In genomic region chr2:186617771-186618170, GRCh38 we compare ENCODE assay signal across 20 cellular contexts. TPM values are rescaled to one million over a fixed set of nuclear protein-coding genes. Genes with fewer than 3 reads are reported as not detected.
A peak's percentile ranks its signal among the peaks of the same experiment; 100 is the strongest.
DNase-seq lines count a peak whose midpoint lies in the region; ATAC-seq lines count a peak whose summit lies in the region.
"Had no signal": no experiment of that assay in that cellular context is flagged by ENCODE, and none has a peak within 500 bp of the region (broad histone marks: within the 10 kb centered on the region; RNA-seq: fewer than 3 reads in every experiment).

No MANE protein-coding gene starts in this region.

- H2AK5ac ChIP-seq in trophoblast cell (ENCODE audit: low read length) = no peak overlapping the region

- H2BK5ac ChIP-seq in trophoblast cell (ENCODE audit: low read depth, low read length, poor library complexity) = no peak overlapping the region

- H3K9ac ChIP-seq in trophoblast cell (ENCODE audit: low read length) = no peak overlapping the region

- H4K12ac ChIP-seq in trophoblast cell (ENCODE audit: low read depth, low read length) = no peak overlapping the region

- no peak overlapping the region for H2BK12ac ChIP-seq in trophoblast cell (ENCODE audit: low read length)

- no peak overlapping the region for H2BK120ac ChIP-seq in trophoblast cell (ENCODE audit: insufficient read depth, low read length, poor library complexity)

- H3K79me1 ChIP-seq in trophoblast cell (ENCODE audit: low read length) = no peaks in the 10 kb centered on the region

- H3K4me1 ChIP-seq in trophoblast cell (ENCODE audit: control insufficient read depth in 1 of 2, insufficient read depth in 2 of 2, low read length in 2 of 2) = no peaks in the 10 kb centered on the region
- H3K4me1 ChIP-seq: BE2C had no signal

- H3K4me3 ChIP-seq in trophoblast cell (ENCODE audit: low read depth, low read length) = no peak overlapping the region

- no peaks in the 10 kb centered on the region for H3K79me2 ChIP-seq in trophoblast cell (ENCODE audit: control insufficient read depth, insufficient read depth, low read length, poor library complexity)

- no peak overlapping the region for H3K18ac ChIP-seq in trophoblast cell (ENCODE audit: low read length)

- H3K23ac ChIP-seq in trophoblast cell (ENCODE audit: low read length) = no peak overlapping the region

- no peak overlapping the region for H4K91ac ChIP-seq in trophoblast cell (ENCODE audit: low read depth, low read length)

- H2AFZ ChIP-seq in trophoblast cell (ENCODE audit: insufficient read depth, low read length, poor library complexity) = no peak overlapping the region

- H4K8ac ChIP-seq in trophoblast cell (ENCODE audit: low read depth, low read length) = no peak overlapping the region

- H3K4ac ChIP-seq in trophoblast cell (ENCODE audit: low read depth, low read length) = peak overlapping the region; percentile 12

- no peak overlapping the region for H3K27ac ChIP-seq in trophoblast cell (ENCODE audit: low read depth, low read length)
- H3K27ac ChIP-seq: HL-60, RWPE1 had no signal

- no peak overlapping the region for H3K4me2 ChIP-seq in trophoblast cell (ENCODE audit: low read length)

- WGBS in trophoblast cell (ENCODE audit: extremely low coverage, insufficient coverage, insufficient read length) = no CpG with 5 or more reads among the region's 1 CpG

- in situ Hi-C loops in SK-MEL-5 (cut with HindIII; ENCODE audit: low pct_unique_long_range_greater_than_20kb, low sequenced_read_pairs) = no loop called here

- peaks cover 2 to 9% of the 10 kb centered on the region in 2 experiments for H3K36me3 ChIP-seq in trophoblast cell (ENCODE audit: control insufficient read depth in 1 of 2, insufficient read depth in 2 of 2, low read length in 2 of 2)
- H3K36me3 ChIP-seq: BE2C had no signal

- H3K14ac ChIP-seq in trophoblast cell (ENCODE audit: low read length) = no peak overlapping the region

- no peaks in the 10 kb centered on the region for H3K27me3 ChIP-seq in trophoblast cell (ENCODE audit: insufficient read depth, low read length)
- H3K27me3 ChIP-seq: BE2C had no signal

- H3K9me3 ChIP-seq in trophoblast cell (ENCODE audit: insufficient read depth, low read depth, low read length) = no peaks in the 10 kb centered on the region
- H3K9me3 ChIP-seq: BE2C had no signal

- no peak for ATAC-seq in HG02763 (IDR thresholded peaks at IDR 0.05; ENCODE audit: unreplicated experiment)

- DNase-seq in COLO829 (ENCODE audit: low spot score) (peak; percentile 29), SK-MEL-5 (ENCODE audit: low read depth, low spot score) (peak; percentile 92), foreskin melanocyte (peak; percentile 76), trophoblast cell (no peak), hippocampal formation (lab: John Stamatoyannopoulos, UW) (no peak)
- no peak for DNase-seq in activated effector memory CD4-positive, alpha-beta T cell treated with Interleukin-2 at 50 U/mL for 16 hours
- DNase-seq: BE2C, EL, GF-D8, KBM-7, MM.1S, NCI-H1048, NCI-H1436, NCI-H187 treated with DMSO at 0.1 percent for 48 hours, NCI-H2227 treated with DMSO at 0.1 percent for 48 hours, NCI-H510A, NCI-H748 treated with DMSO at 0.1 percent for 48 hours had no signal

RNA-seq across cellular contexts. Expression of gene ITGAV, which starts 27.9 kb away (rescaled TPM):
- total RNA-seq in SK-MEL-5 (2014; rRNA removed; shearing (Covaris generic)) = 63.4 and 78.0 TPM in 2 replicates
- 43.8 and 63.9 TPM in 2 replicates for polyA plus RNA-seq in SK-MEL-5 (2015; cell fraction: cytosol; rRNA removed)
- 59.6 and 82.6 TPM in 2 replicates for polyA plus RNA-seq in SK-MEL-5 (2015; cell fraction: nucleus; rRNA removed)
- polyA plus RNA-seq in trophoblast cell (2013) = 138 and 148 TPM in 2 replicates

Comparison
In these comparisons a context has a peak if more than half of its experiments do, and no peak if none do; other contexts are left out.
1. DNase-seq: peak in COLO829 (single experiment), SK-MEL-5 (single experiment) and foreskin melanocyte (single experiment); none in trophoblast cell (0 of 2), activated effector memory CD4-positive, alpha-beta T cell treated with Interleukin-2 at 50 U/mL for 16 hours (single experiment) and hippocampal formation (0 of 2).